In genomic region chr21:5128257-5128656, GRCh38 we compare ENCODE assay signal across 7 cellular contexts.
DNase-seq lines count a peak whose midpoint lies in the region; ATAC-seq and TF ChIP-seq lines count a peak whose summit lies in the region.
"Not testable (repeated sequence)": the region's sequence is repeated elsewhere in the genome, so short reads cannot be mapped to it uniquely, and the experiment has no call there.

No MANE protein-coding gene starts in this region.

- not testable (repeated sequence) for H3K36me3 ChIP-seq in Peyer's patch

- H3K9me3 ChIP-seq in Peyer's patch, result not testable (repeated sequence)

- not testable (repeated sequence) for H3K27me3 ChIP-seq in Peyer's patch

- ATAC-seq in GM19043 (IDR thresholded peaks at IDR 0.05; ENCODE audit: low read depth, unreplicated experiment), result peak; percentile 79
- peak; percentile 91 for ATAC-seq in HG03045 (IDR thresholded peaks at IDR 0.05; ENCODE audit: unreplicated experiment)

- TF ChIP-seq CTCF in Peyer's patch (IDR thresholded peaks at IDR 0.05); epithelial cell of esophagus (IDR thresholded peaks at IDR 0.05; ENCODE audit: insufficient read depth, low read depth, low read length, missing control alignments): not testable (repeated sequence)

- H3K4me3 ChIP-seq in Peyer's patch, result peak overlapping the region; percentile 33 to 57 (median 52)
- H3K4me3 ChIP-seq in epithelial cell of esophagus (ENCODE audit: low read length), result peak overlapping the region; percentile 26

- H3K27ac ChIP-seq in Peyer's patch, result peak overlapping the region; percentile 55 to 80 (median 76)

- peak; percentile 94 to 98 (median 94) for DNase-seq in Peyer's patch
- peak; percentile 98 for DNase-seq in activated T-cell treated with anti-CD3 and anti-CD28 coated beads, Interleukin-2, amount 50 U/mL, for 48 hours
- DNase-seq in epithelial cell of esophagus (ENCODE audit: low read depth), result peak; percentile 74
- peak; percentile 80 to 93 for DNase-seq in lung microvascular endothelial cell (ENCODE audit: low read depth in 2 of 2)
- peak; percentile 94 to 98 (median 95) for DNase-seq in stimulated activated CD4-positive, alpha-beta T cell treated with anti-CD3 and anti-CD28 coated beads, Interleukin-12 subunit alpha, Interleukin-12 subunit beta, amount 100 ng/mL, for 48 hours (ENCODE audit: low read depth in 2 of 3, low spot score in 1 of 3)

- TF ChIP-seq POLR2A in Peyer's patch (IDR thresholded peaks at IDR 0.05), result not testable (repeated sequence)

- H3K4me1 ChIP-seq in Peyer's patch, result not testable (repeated sequence)

Comparison
In these comparisons a context has a peak if more than half of its experiments do, and no peak if none do; other contexts are left out.
1. Peak in every context shown above with its lines: DNase-seq, ATAC-seq, H3K4me3 ChIP-seq and H3K27ac ChIP-seq.